In genomic region chr14:96251656-96252155, GRCh38 we compare ENCODE assay signal across 35 cellular contexts. TPM values are rescaled to one million over a fixed set of nuclear protein-coding genes. Genes with fewer than 3 reads are reported as not detected.
A peak's percentile ranks its signal among the peaks of the same experiment; 100 is the strongest.
DNase-seq lines count a peak whose midpoint lies in the region; ATAC-seq and TF ChIP-seq lines count a peak whose summit lies in the region.
"Had no signal": no experiment of that assay in that cellular context is flagged by ENCODE, and none has a peak within 500 bp of the region (broad histone marks: within the 10 kb centered on the region; RNA-seq: fewer than 3 reads in every experiment).

No MANE protein-coding gene starts in this region.

- no peak overlapping the region for H3K18ac ChIP-seq in H9 (ENCODE audit: insufficient read length, low read depth, low read length)

- no peak overlapping the region for H3T11ph ChIP-seq in H9 (ENCODE audit: low read length)

- H3K36me3 ChIP-seq in smooth muscle cell (ENCODE audit: low read depth): no peaks in the 10 kb centered on the region
- H3K36me3 ChIP-seq: adrenal gland, esophagus squamous epithelium, heart right ventricle, upper lobe of left lung had no signal

- H3K9ac ChIP-seq in H9 (ENCODE audit: extremely low read depth, insufficient read length, low read length) (no peak overlapping the region), smooth muscle cell (ENCODE audit: low read depth) (no peak overlapping the region)

- no peaks in the 10 kb centered on the region for H3K79me1 ChIP-seq in H9 (ENCODE audit: insufficient read depth, low read depth, low read length, poor library complexity, severe bottlenecking)

- no peaks in the 10 kb centered on the region for H4K20me1 ChIP-seq in H9 (ENCODE audit: control insufficient read depth, insufficient read depth, insufficient read length)
- no peaks in the 10 kb centered on the region for H4K20me1 ChIP-seq in smooth muscle cell (ENCODE audit: low read depth)

- H2BK12ac ChIP-seq in H9 (ENCODE audit: insufficient read length, low read depth, low read length): no peak overlapping the region

- intact Hi-C loops in posterior vena cava (cut with DNase I): no loop called here

- H3K4me3 Mint-ChIP-seq in H9: no peak overlapping the region; a peak in 1 of 5 replicates
- H3K4me3 Mint-ChIP-seq: activated CD4-positive, alpha-beta memory T cell treated with anti-CD3 and anti-CD28 coated beads for 36 hours; activated naive CD4-positive, alpha-beta T cell treated with anti-CD3 and anti-CD28 coated beads, Interleukin-2, amount 10 ng/mL, durations not matched to agents 7 days and 5 days; activated T-helper 1 cell treated with anti-CD3 and anti-CD28 coated beads, Interleukin-12 subunit alpha, Interleukin-12 subunit beta, Interleukin-2, Interleukin-4 antibody, amounts not matched to agents 30 ng/mL and 10 ng/mL and 1 ng/mL, durations not matched to agents 14 hours and 24 hours and 36 hours; CD4-positive, alpha-beta memory T cell had no signal

- H3K23me2 ChIP-seq in H9 (ENCODE audit: insufficient read length, low read depth, low read length, poor library complexity, severe bottlenecking): no peaks in the 10 kb centered on the region

- no peaks in the 10 kb centered on the region; a peak in 1 of 7 replicates for H3K36me3 Mint-ChIP-seq in H9 (ENCODE audit: insufficient read depth in 1 of 3, low read depth in 3 of 3)
- H3K36me3 Mint-ChIP-seq: activated CD4-positive, alpha-beta memory T cell treated with anti-CD3 and anti-CD28 coated beads for 36 hours; activated naive CD4-positive, alpha-beta T cell treated with anti-CD3 and anti-CD28 coated beads, Interleukin-2, amount 10 ng/mL, durations not matched to agents 7 days and 5 days; CD4-positive, alpha-beta memory T cell had no signal

- no peak overlapping the region for H3K56ac ChIP-seq in H9 (ENCODE audit: insufficient read length, low read depth, low read length)

- H3K9me3 Mint-ChIP-seq in H9: no peaks in the 10 kb centered on the region; a peak in 1 of 5 replicates
- H3K9me3 Mint-ChIP-seq: activated CD4-positive, alpha-beta memory T cell treated with anti-CD3 and anti-CD28 coated beads for 36 hours; activated naive CD4-positive, alpha-beta T cell treated with anti-CD3 and anti-CD28 coated beads, Interleukin-2, amount 10 ng/mL, durations not matched to agents 7 days and 5 days; activated T-helper 1 cell treated with anti-CD3 and anti-CD28 coated beads, Interleukin-12 subunit alpha, Interleukin-12 subunit beta, Interleukin-2, Interleukin-4 antibody, amounts not matched to agents 30 ng/mL and 10 ng/mL and 1 ng/mL, durations not matched to agents 14 hours and 24 hours and 36 hours had no signal

- H3K4me2 ChIP-seq in H9 (ENCODE audit: insufficient read depth, insufficient read length, low read length) (no peak overlapping the region), smooth muscle cell (no peak overlapping the region)

- H2AFZ ChIP-seq in H9 (ENCODE audit: low read length): no peak overlapping the region
- H2AFZ ChIP-seq in smooth muscle cell (ENCODE audit: low read depth): no peak overlapping the region

- H3K79me2 ChIP-seq in H9 (ENCODE audit: insufficient read depth, low read length) (no peaks in the 10 kb centered on the region), smooth muscle cell (ENCODE audit: low read depth) (no peaks in the 10 kb centered on the region)

- H3K27ac Mint-ChIP-seq in H9: peak overlapping the region in 2 of 3 experiments; percentile 10 to 32; a peak in 1 of 7 replicates
- H3K27ac Mint-ChIP-seq: activated CD4-positive, alpha-beta memory T cell treated with anti-CD3 and anti-CD28 coated beads for 36 hours; activated naive CD4-positive, alpha-beta T cell treated with anti-CD3 and anti-CD28 coated beads, Interleukin-2, amount 10 ng/mL, durations not matched to agents 7 days and 5 days; activated T-helper 1 cell treated with anti-CD3 and anti-CD28 coated beads, Interleukin-12 subunit alpha, Interleukin-12 subunit beta, Interleukin-2, Interleukin-4 antibody, amounts not matched to agents 30 ng/mL and 10 ng/mL and 1 ng/mL, durations not matched to agents 14 hours and 24 hours and 36 hours had no signal

- H3K27me3 ChIP-seq in H9 (ENCODE audit: insufficient read depth, low read length) (no peaks in the 10 kb centered on the region), smooth muscle cell (ENCODE audit: low read depth) (no peaks in the 10 kb centered on the region)
- H3K27me3 ChIP-seq: body of pancreas, esophagus squamous epithelium, upper lobe of left lung had no signal

- H4K5ac ChIP-seq in H9 (ENCODE audit: insufficient read length, low read depth, low read length): no peak overlapping the region

- no peak overlapping the region for H4K91ac ChIP-seq in H9 (ENCODE audit: insufficient read length, low read depth, low read length)

- no peak overlapping the region for H2AK5ac ChIP-seq in H9 (ENCODE audit: insufficient read length, low read length)

- H3K14ac ChIP-seq in H9 (ENCODE audit: insufficient read depth, low read length): no peak overlapping the region

- H3K27ac ChIP-seq in H9 (ENCODE audit: insufficient read length, low read depth, low read length): no peak overlapping the region
- peak overlapping the region; percentile 20; the same call in 1 of the 2 replicates for H3K27ac ChIP-seq in VCaP
- no peak overlapping the region for H3K27ac ChIP-seq in smooth muscle cell (ENCODE audit: low read depth)
- H3K27ac ChIP-seq: adrenal gland, body of pancreas, heart right ventricle, HL-60, upper lobe of left lung had no signal

- peaks cover 43% of the 10 kb centered on the region for H3F3A ChIP-seq in smooth muscle cell (ENCODE audit: low read depth)

- H3K4me1 ChIP-seq in H9 (ENCODE audit: insufficient read depth, low read length) (peaks cover 3% of the 10 kb centered on the region; the same call in 1 of the 2 replicates), smooth muscle cell (ENCODE audit: low read depth) (peaks cover 24% of the 10 kb centered on the region)
- H3K4me1 ChIP-seq: adrenal gland, body of pancreas, upper lobe of left lung had no signal

- TF ChIP-seq CTCF in H9 (conservative IDR thresholded peaks at IDR 0.05) (no peak), VCaP (conservative IDR thresholded peaks at IDR 0.05) (no peak), smooth muscle cell (IDR thresholded peaks at IDR 0.05; ENCODE audit: borderline replicate concordance, insufficient read depth, poor library complexity, severe bottlenecking) (no peak)

- H2BK15ac ChIP-seq in H9 (ENCODE audit: low read depth, low read length): no peak overlapping the region

- no peak overlapping the region for H2BK20ac ChIP-seq in H9 (ENCODE audit: low read depth, low read length, poor library complexity, severe bottlenecking)

- peaks cover 19 to 22% of the 10 kb centered on the region in 2 experiments for H3K4me1 Mint-ChIP-seq in H9
- H3K4me1 Mint-ChIP-seq: activated naive CD4-positive, alpha-beta T cell treated with anti-CD3 and anti-CD28 coated beads, Interleukin-2, amount 10 ng/mL, durations not matched to agents 7 days and 5 days; CD4-positive, alpha-beta memory T cell had no signal

- H2BK5ac ChIP-seq in H9 (ENCODE audit: insufficient read length, low read length): no peak overlapping the region

- WGBS in H9 (ENCODE audit: extremely low coverage, insufficient read length, low lambda C conversion rate): no CpG with 5 or more reads among the region's 4 CpGs
- WGBS in smooth muscle cell (ENCODE audit: low lambda C conversion rate): 85% methylated on average over 4 of the region's 4 CpGs

- no peak overlapping the region for H3K4ac ChIP-seq in H9 (ENCODE audit: low read depth, low read length)

- H3K4me3 ChIP-seq in smooth muscle cell: no peak overlapping the region
- H3K4me3 ChIP-seq: adrenal gland, body of pancreas, esophagus squamous epithelium, GM12878, heart right ventricle, upper lobe of left lung had no signal

- no peak for ATAC-seq in HG02852 (IDR thresholded peaks at IDR 0.05; ENCODE audit: unreplicated experiment)
- ATAC-seq: body of pancreas, GM12878, heart right ventricle, left ventricle myocardium superior, PC-3, Right ventricle myocardium inferior had no signal

- H3K27me3 Mint-ChIP-seq in H9 (ENCODE audit: low read depth): peaks cover 10% of the 10 kb centered on the region

- no peak overlapping the region for H2BK120ac ChIP-seq in H9 (ENCODE audit: low read depth, low read length, poor library complexity, severe bottlenecking)

- H3K23ac ChIP-seq in H9 (ENCODE audit: insufficient read length, low read depth, low read length): no peak overlapping the region

- H4K8ac ChIP-seq in H9 (replicated peaks; ENCODE audit: insufficient read length, low read depth, low read length): no peak overlapping the region

- DNase-seq in NCI-H510A treated with DMSO at 0.1 percent for 48 hours (lab: John Stamatoyannopoulos, UW): peak; percentile 75
- no peak for DNase-seq in NCI-H510A (lab: John Stamatoyannopoulos, UW)
- DNase-seq in H9: no peak
- peak; percentile 53 for DNase-seq in posterior vena cava (ENCODE audit: low spot score)
- no peak for DNase-seq in smooth muscle cell (lab: John Stamatoyannopoulos, UW; ENCODE audit: unreplicated experiment)
- no peak for DNase-seq in effector CD4-positive, alpha-beta T cell
- DNase-seq: activated CD4-positive, alpha-beta memory T cell treated with anti-CD3 and anti-CD28 coated beads for 36 hours; activated CD4-positive, alpha-beta T cell treated with anti-CD3 and anti-CD28 coated beads for 1 hour; activated CD8-positive, alpha-beta memory T cell treated with anti-CD3 and anti-CD28 coated beads, Interleukin-2, amount 50 U/mL, for 4 hours; adrenal gland; body of pancreas; CD4-positive, alpha-beta memory T cell; dermis blood vessel endothelial cell; esophagus squamous epithelium; foreskin melanocyte; GOT3; heart right ventricle; Karpas-422; kidney; left ventricle myocardium superior; NCI-H1436 treated with DMSO at 0.1 percent for 48 hours; PC-3; stimulated activated CD4-positive, alpha-beta T cell treated with anti-CD3 and anti-CD28 coated beads, Interleukin-15, amount 100 ng/mL, for 24 hours; stimulated activated CD4-positive, alpha-beta T cell treated with anti-CD3 and anti-CD28 coated beads, Interleukin-4, amount 100 ng/mL, for 4 hours; substantia nigra; upper lobe of left lung had no signal

- no peaks in the 10 kb centered on the region for H3K9me3 ChIP-seq in H9 (ENCODE audit: control insufficient read depth, low read depth, low read length)
- H3K9me3 ChIP-seq in smooth muscle cell (replicated peaks; ENCODE audit: low read depth): no peaks in the 10 kb centered on the region
- H3K9me3 ChIP-seq: adrenal gland, body of pancreas, esophagus squamous epithelium, heart right ventricle, upper lobe of left lung had no signal

RNA-seq across cellular contexts. Expression of gene BDKRB1, which starts 4.3 kb away (rescaled TPM):
- total RNA-seq in H9 (2021) (not detected in 2 replicates), posterior vena cava (under 1 TPM; 0.24 to 0.56 TPM), smooth muscle cell (17.5 and 28.2 TPM in 2 replicates)
- polyA plus RNA-seq in smooth muscle cell: 29.3 and 39.6 TPM in 2 replicates
- total RNA-seq: activated CD4-positive, alpha-beta memory T cell treated with anti-CD3 and anti-CD28 coated beads for 36 hours; activated T-helper 1 cell treated with anti-CD3 and anti-CD28 coated beads, Interleukin-12 subunit alpha, Interleukin-12 subunit beta, Interleukin-2, Interleukin-4 antibody, amounts not matched to agents 30 ng/mL and 10 ng/mL and 1 ng/mL, durations not matched to agents 14 hours and 24 hours and 36 hours; body of pancreas; CD4-positive, alpha-beta memory T cell; dermis blood vessel endothelial cell; left ventricle myocardium superior; pulmonary artery endothelial cell; Right ventricle myocardium inferior; T-helper 2 cell treated with Interferon-gamma antibody and Interleukin-4, amounts not matched to agents 100 ng/mL and 5 ng/mL, for 36 hours had no signal
- polyA plus RNA-seq: CD4-positive, alpha-beta memory T cell; GM12878 had no signal

RNA-seq across cellular contexts. Expression of gene BDKRB2, which starts 47.1 kb away (rescaled TPM):
- total RNA-seq in H9 (2021) (0.13 and 0.15 TPM in 2 replicates), posterior vena cava (10 to 100 TPM in 1 of 2 donors, 1 to 10 TPM in 1; 4.6 to 10.3 TPM), smooth muscle cell (12.2 and 16.9 TPM in 2 replicates)
- 10.4 and 16.6 TPM in 2 replicates for polyA plus RNA-seq in smooth muscle cell
- total RNA-seq: activated T-helper 1 cell treated with anti-CD3 and anti-CD28 coated beads, Interleukin-12 subunit alpha, Interleukin-12 subunit beta, Interleukin-2, Interleukin-4 antibody, amounts not matched to agents 30 ng/mL and 10 ng/mL and 1 ng/mL, durations not matched to agents 14 hours and 24 hours and 36 hours; CD4-positive, alpha-beta memory T cell; GM12878; pulmonary artery endothelial cell; T-helper 2 cell treated with Interferon-gamma antibody and Interleukin-4, amounts not matched to agents 100 ng/mL and 5 ng/mL, for 36 hours had no signal
- polyA plus RNA-seq: CD4-positive, alpha-beta memory T cell had no signal

Comparison
In these comparisons a context has a peak if more than half of its experiments do, and no peak if none do; other contexts are left out.
1. DNase-seq: peak in NCI-H510A treated with DMSO at 0.1 percent for 48 hours (single experiment) and posterior vena cava (single experiment); none in NCI-H510A (single experiment), H9 (single experiment), smooth muscle cell (single experiment) and effector CD4-positive, alpha-beta T cell (single experiment).
2. RNA of gene BDKRB1, which starts 4.3 kb away (total RNA-seq): 17.5 to 28.2 TPM in smooth muscle cell; 0.24 to 0.56 TPM in posterior vena cava and not detected in H9; every median in the first group is over 10 times any median in the second.